ENCODE assay signal across 18 cellular contexts in the genomic region with DNA sequence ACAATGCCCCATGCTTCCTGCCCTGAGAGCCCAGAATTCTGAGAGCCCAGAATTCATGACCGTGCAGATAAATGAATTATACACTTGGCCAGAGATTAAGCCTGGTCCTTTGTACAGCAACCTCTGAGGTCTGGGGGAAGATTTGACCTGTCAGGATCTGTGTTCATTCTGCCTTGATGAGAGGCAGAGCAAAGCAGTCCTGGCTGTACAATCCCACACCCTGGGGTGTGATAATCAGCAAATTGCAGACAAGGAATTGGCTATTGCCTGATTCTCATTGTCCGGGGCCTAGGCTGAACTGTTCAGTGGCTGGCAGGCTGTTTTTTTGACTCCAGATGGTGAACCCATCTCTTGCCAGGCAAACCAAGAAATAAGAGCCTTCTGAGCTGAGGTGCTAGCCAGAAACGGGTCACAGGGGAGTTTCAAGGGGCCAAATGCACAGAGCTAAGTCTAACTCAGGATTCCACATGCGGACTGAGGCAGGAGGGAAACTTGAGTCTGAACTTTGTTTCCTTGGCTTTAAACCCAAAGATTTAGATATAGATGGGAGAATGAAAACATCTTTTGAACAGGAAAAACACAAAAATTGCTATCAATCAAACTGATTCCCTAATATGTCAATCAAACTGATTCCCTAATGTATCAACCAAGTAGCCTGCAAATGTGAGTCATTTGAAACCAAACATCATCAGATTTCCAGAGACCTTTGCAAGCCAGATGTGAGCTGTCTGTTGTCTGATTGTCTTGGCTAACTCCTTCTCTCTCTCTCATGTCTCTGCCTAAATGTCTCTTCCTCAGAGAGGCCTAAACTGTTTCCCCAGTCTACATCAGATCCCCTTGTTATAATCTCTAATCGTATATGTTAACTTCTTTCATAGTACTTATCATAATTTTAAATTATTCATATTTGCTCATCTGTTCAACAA.
"Had no signal": no experiment of that assay in that cellular context is flagged by ENCODE, and none has a peak within 500 bp of the region (broad histone marks: within the 10 kb centered on the region; RNA-seq: fewer than 3 reads in every experiment).

No MANE protein-coding gene starts in this region.

- ATAC-seq: effector memory CD8-positive, alpha-beta T cell; left colon; natural killer cell had no signal

- H3K4me3 ChIP-seq: ovary, skin epidermis, vagina had no signal

- DNase-seq: activated CD4-positive, alpha-beta memory T cell treated with anti-CD3 and anti-CD28 coated beads, Interleukin-2, amount 10 ng/mL, durations not matched to agents 7 days and 5 days; activated CD4-positive, CD25-positive, alpha-beta regulatory T cell treated with anti-CD3 and anti-CD28 coated beads, Interleukin-2, amount 50 U/mL, for 72 hours; activated CD8-positive, alpha-beta memory T cell treated with anti-CD3 and anti-CD28 coated beads, Interleukin-2, amount 50 U/mL, for 4 hours; activated naive CD8-positive, alpha-beta T cell treated with anti-CD3 and anti-CD28 coated beads, Interleukin-2, amount 10 ng/mL, durations not matched to agents 7 days and 5 days; aorta; caudate nucleus; cortex of kidney; effector memory CD8-positive, alpha-beta T cell; immature natural killer cell; left colon; mammary epithelial cell; natural killer cell; ovary; stimulated activated CD4-positive, alpha-beta T cell treated with anti-CD3 and anti-CD28 coated beads, Interleukin-4, amount 100 ng/mL, for 4 hours; SW 1271 had no signal

- H3K27ac ChIP-seq: ovary, skin epidermis, vagina had no signal

- H3K9me3 Mint-ChIP-seq: activated CD4-positive, alpha-beta memory T cell treated with anti-CD3 and anti-CD28 coated beads, Interleukin-2, amount 10 ng/mL, durations not matched to agents 7 days and 5 days; activated naive CD8-positive, alpha-beta T cell treated with anti-CD3 and anti-CD28 coated beads, Interleukin-2, amount 10 ng/mL, durations not matched to agents 7 days and 5 days; effector memory CD8-positive, alpha-beta T cell; natural killer cell; T-helper 2 cell treated with Interferon-gamma antibody and Interleukin-4, amounts not matched to agents 5 μg/mL and 100 μg/mL, for 36 hours had no signal

- H3K4me1 ChIP-seq: vagina had no signal

- H3K36me3 Mint-ChIP-seq: activated naive CD8-positive, alpha-beta T cell treated with anti-CD3 and anti-CD28 coated beads, Interleukin-2, amount 10 ng/mL, durations not matched to agents 7 days and 5 days; immature natural killer cell; natural killer cell had no signal

- H3K27me3 ChIP-seq: ovary, vagina had no signal

- H3K9me3 ChIP-seq: ovary, vagina had no signal

- H3K27ac Mint-ChIP-seq: activated CD4-positive, alpha-beta memory T cell treated with anti-CD3 and anti-CD28 coated beads, Interleukin-2, amount 10 ng/mL, durations not matched to agents 7 days and 5 days; activated naive CD8-positive, alpha-beta T cell treated with anti-CD3 and anti-CD28 coated beads, Interleukin-2, amount 10 ng/mL, durations not matched to agents 7 days and 5 days; effector memory CD8-positive, alpha-beta T cell; immature natural killer cell; natural killer cell; T-helper 2 cell treated with Interferon-gamma antibody and Interleukin-4, amounts not matched to agents 5 μg/mL and 100 μg/mL, for 36 hours had no signal

- H3K4me1 Mint-ChIP-seq: activated CD4-positive, alpha-beta memory T cell treated with anti-CD3 and anti-CD28 coated beads, Interleukin-2, amount 10 ng/mL, durations not matched to agents 7 days and 5 days; activated naive CD8-positive, alpha-beta T cell treated with anti-CD3 and anti-CD28 coated beads, Interleukin-2, amount 10 ng/mL, durations not matched to agents 7 days and 5 days; immature natural killer cell; natural killer cell had no signal

- H3K36me3 ChIP-seq: ovary, vagina had no signal

- H3K4me3 Mint-ChIP-seq: activated CD4-positive, alpha-beta memory T cell treated with anti-CD3 and anti-CD28 coated beads, Interleukin-2, amount 10 ng/mL, durations not matched to agents 7 days and 5 days; activated naive CD8-positive, alpha-beta T cell treated with anti-CD3 and anti-CD28 coated beads, Interleukin-2, amount 10 ng/mL, durations not matched to agents 7 days and 5 days; effector memory CD8-positive, alpha-beta T cell; immature natural killer cell; natural killer cell; T-helper 2 cell treated with Interferon-gamma antibody and Interleukin-4, amounts not matched to agents 5 μg/mL and 100 μg/mL, for 36 hours had no signal
